In the genomic region with DNA sequence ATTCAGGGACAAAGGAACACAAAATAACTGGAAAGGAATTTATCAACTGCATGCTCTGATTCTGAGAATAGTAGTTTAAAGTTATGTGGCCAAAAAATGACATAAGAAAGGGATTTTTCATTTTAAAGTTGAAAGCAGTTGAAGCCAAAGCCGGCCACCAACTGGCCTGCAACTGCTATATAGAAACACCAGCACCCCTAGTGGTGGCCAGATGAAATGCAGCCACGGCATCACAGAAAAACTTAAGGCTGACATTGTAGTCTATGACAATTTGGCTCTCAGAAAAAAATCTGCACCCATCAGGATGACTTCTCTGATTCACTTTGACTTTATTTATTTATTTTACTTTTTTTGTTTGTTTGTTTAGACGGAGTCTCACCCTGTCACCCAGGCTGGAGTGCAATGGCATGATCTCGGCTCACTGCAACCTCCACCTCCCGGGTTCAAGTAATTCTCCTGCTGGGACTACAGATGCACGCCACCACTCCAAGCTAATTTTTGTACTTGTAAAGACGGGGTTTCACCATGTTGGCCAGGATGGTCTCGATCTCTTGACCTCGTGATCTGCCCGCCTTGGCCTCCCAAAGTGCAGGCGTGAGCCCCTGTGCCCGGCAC, we compare ENCODE assay signal across 8 cellular contexts.
DNase-seq lines count a peak whose midpoint lies in the region; ATAC-seq and TF ChIP-seq lines count a peak whose summit lies in the region.

No MANE protein-coding gene starts in this region.

- ATAC-seq in HG02852 (IDR thresholded peaks at IDR 0.05; ENCODE audit: unreplicated experiment) = peak; percentile 93
- no peak for ATAC-seq in central memory CD8-positive, alpha-beta T cell (replicated peaks; ENCODE audit: extremely low read depth, poor library complexity, severe bottlenecking)

- no peaks in the 10 kb centered on the region for H3K9me3 Mint-ChIP-seq in central memory CD8-positive, alpha-beta T cell

- DNase-seq in NCI-H2107 treated with DMSO at 0.1 percent for 48 hours (lab: John Stamatoyannopoulos, UW; ENCODE audit: unreplicated experiment) (peak; percentile 8), left kidney (ENCODE audit: low read depth, low spot score) (peak; percentile 72)
- peak; percentile 7 to 35 (median 14) for DNase-seq in activated CD4-positive, CD25-positive, alpha-beta regulatory T cell (lab: John Stamatoyannopoulos, UW)
- DNase-seq in central memory CD8-positive, alpha-beta T cell (ENCODE audit: low spot score in 2 of 2) = peak; percentile 22 to 33
- peak in 2 of 3 donors; percentile 16 to 31 for DNase-seq in stimulated activated CD4-positive, alpha-beta T cell treated with anti-CD3 and anti-CD28 coated beads, TNF-alpha, amount 100 ng/mL, for 1 hour (ENCODE audit: low read depth in 3 of 3, low spot score in 1 of 3)

- no peak overlapping the region for H3K27ac ChIP-seq in 22Rv1

- no peaks in the 10 kb centered on the region for H3K27me3 Mint-ChIP-seq in central memory CD8-positive, alpha-beta T cell

- peak; percentile 99 for TF ChIP-seq CTCF in 22Rv1 (IDR thresholded peaks at IDR 0.05)
- TF ChIP-seq CTCF in GM12873 (IDR thresholded peaks at IDR 0.05; ENCODE audit: insufficient read depth, low read depth, low read length, missing control alignments) = peak; percentile 92

- no peak overlapping the region for H3K4me3 Mint-ChIP-seq in central memory CD8-positive, alpha-beta T cell

- H3K36me3 Mint-ChIP-seq in central memory CD8-positive, alpha-beta T cell (ENCODE audit: insufficient read depth) = peaks cover 11% of the 10 kb centered on the region

- no peaks in the 10 kb centered on the region for H3K4me1 Mint-ChIP-seq in central memory CD8-positive, alpha-beta T cell

- H3K27ac Mint-ChIP-seq in central memory CD8-positive, alpha-beta T cell (ENCODE audit: low read depth) = no peak overlapping the region

Comparison
In these comparisons a context has a peak if more than half of its experiments do, and no peak if none do; other contexts are left out.
1. DNase-seq: peak in every context shown above with its lines; median percentile 72 in left kidney; 28 in central memory CD8-positive, alpha-beta T cell; 24 in stimulated activated CD4-positive, alpha-beta T cell treated with anti-CD3 and anti-CD28 coated beads, TNF-alpha, amount 100 ng/mL, for 1 hour; 14 in activated CD4-positive, CD25-positive, alpha-beta regulatory T cell; 8 in NCI-H2107 treated with DMSO at 0.1 percent for 48 hours.